24 cellular contexts compared by ENCODE assay signal in the genomic region with DNA sequence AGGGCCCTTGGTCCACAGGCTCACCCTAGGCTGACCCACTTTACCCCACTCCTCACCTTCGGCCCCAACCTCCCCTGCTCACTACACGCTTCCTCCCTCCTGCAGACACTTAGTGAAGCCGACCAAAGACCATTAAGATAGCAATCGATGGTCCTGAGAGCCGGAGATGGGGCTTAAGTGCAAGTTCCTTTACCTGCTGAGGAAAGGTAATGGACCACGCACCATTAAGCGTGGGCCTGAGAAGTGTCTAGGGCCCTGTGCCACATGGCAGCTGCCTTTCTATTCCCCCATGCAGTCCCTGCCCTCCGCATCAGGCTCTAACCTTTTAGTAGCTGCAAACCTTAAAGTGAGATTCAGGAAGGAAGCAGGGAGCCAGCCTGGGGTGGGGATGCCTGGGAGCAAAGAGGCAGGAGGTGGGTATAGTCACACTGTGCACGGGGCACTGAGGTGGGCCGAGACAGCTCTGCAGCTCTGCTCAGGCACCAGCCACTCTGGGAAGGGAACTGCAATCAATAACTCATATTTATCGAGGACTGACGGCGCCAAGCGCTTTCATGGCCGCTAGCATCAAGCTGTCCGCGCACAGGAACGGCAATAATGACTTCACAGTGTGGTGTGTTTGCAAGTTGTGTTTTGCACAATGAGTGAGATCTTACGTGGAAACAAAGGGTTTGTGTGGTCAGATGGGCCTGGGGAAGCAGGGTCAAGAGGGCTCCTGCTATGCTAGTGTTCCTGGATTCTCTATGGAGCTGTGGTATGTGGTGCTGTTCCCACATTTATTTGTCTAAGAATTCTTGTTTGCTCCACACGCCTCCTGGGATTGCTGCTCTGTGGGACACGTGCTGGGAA.
DNase-seq lines count a peak whose midpoint lies in the region; ATAC-seq and TF ChIP-seq lines count a peak whose summit lies in the region.
"Had no signal": no experiment of that assay in that cellular context is flagged by ENCODE, and none has a peak within 500 bp of the region (broad histone marks: within the 10 kb centered on the region; RNA-seq: fewer than 3 reads in every experiment).

No MANE protein-coding gene starts in this region.

- ATAC-seq in HG02981 (IDR thresholded peaks at IDR 0.05; ENCODE audit: unreplicated experiment) = no peak
- ATAC-seq: activated naive CD8-positive, alpha-beta T cell treated with anti-CD3 and anti-CD28 coated beads, Interleukin-2, amount 50 U/mL, for 24 hours; stimulated activated naive B cell treated with anti-CD40 and anti-IgM and Interleukin-4, amounts not matched to agents 10 μg/mL and 1 μg/mL and 100 μg/mL, for 72 hours had no signal

- peaks cover 6% of the 10 kb centered on the region for H4K20me1 ChIP-seq in neural progenitor cell (ENCODE audit: low read depth)

- no peaks in the 10 kb centered on the region for H3K9me3 ChIP-seq in neural progenitor cell (ENCODE audit: low read depth)
- H3K9me3 ChIP-seq: SJCRH30 had no signal

- peaks cover 6% of the 10 kb centered on the region for H3K27me3 Mint-ChIP-seq in neural progenitor cell (ENCODE audit: insufficient read depth, low read depth)
- H3K27me3 Mint-ChIP-seq: activated naive CD8-positive, alpha-beta T cell treated with anti-CD3 and anti-CD28 coated beads, Interleukin-2, amount 50 U/mL, for 24 hours; memory B cell; naive B cell; stimulated activated naive B cell treated with anti-CD40 and anti-IgM and Interleukin-4, amounts not matched to agents 10 μg/mL and 1 μg/mL and 100 μg/mL, for 72 hours had no signal

- peaks cover 34% of the 10 kb centered on the region for H3K4me1 Mint-ChIP-seq in neural progenitor cell
- H3K4me1 Mint-ChIP-seq: activated naive CD8-positive, alpha-beta T cell treated with anti-CD3 and anti-CD28 coated beads, Interleukin-2, amount 50 U/mL, for 24 hours; CD14-positive monocyte; memory B cell; naive B cell; stimulated activated naive B cell treated with anti-CD40 and anti-IgM and Interleukin-4, amounts not matched to agents 10 μg/mL and 1 μg/mL and 100 μg/mL, for 72 hours had no signal

- H3K27me3 ChIP-seq in neural progenitor cell = no peaks in the 10 kb centered on the region
- H3K27me3 ChIP-seq: SJCRH30 had no signal

- peaks cover 44% of the 10 kb centered on the region for H3K36me3 Mint-ChIP-seq in neural progenitor cell
- H3K36me3 Mint-ChIP-seq: CD14-positive monocyte had no signal

- H3K4me2 ChIP-seq in neural progenitor cell = no peak overlapping the region

- H3K4me3 Mint-ChIP-seq in neural progenitor cell = no peak overlapping the region
- H3K4me3 Mint-ChIP-seq: activated naive CD8-positive, alpha-beta T cell treated with anti-CD3 and anti-CD28 coated beads, Interleukin-2, amount 50 U/mL, for 24 hours; CD14-positive monocyte; memory B cell; stimulated activated naive B cell treated with anti-CD40 and anti-IgM and Interleukin-4, amounts not matched to agents 10 μg/mL and 1 μg/mL and 100 μg/mL, for 72 hours had no signal

- no peak for TF ChIP-seq CTCF in neural progenitor cell (IDR thresholded peaks at IDR 0.05)

- H3K27ac ChIP-seq in neural progenitor cell (no peak overlapping the region), substantia nigra (ENCODE audit: low read depth, low read length, poor library complexity, severe bottlenecking) (no peak overlapping the region)
- H3K27ac ChIP-seq: parathyroid adenoma, SJCRH30, VCaP had no signal

- H2AFZ ChIP-seq in neural progenitor cell (replicated peaks) = no peak overlapping the region
- H2AFZ ChIP-seq: parathyroid adenoma had no signal

- no peaks in the 10 kb centered on the region for H3F3A ChIP-seq in neural progenitor cell (ENCODE audit: low read depth)

- peak; percentile 85 for DNase-seq in DMS79 treated with DMSO at 0.1 percent for 48 hours (lab: John Stamatoyannopoulos, UW)
- peak; percentile 12 for DNase-seq in NCI-H2107 treated with DMSO at 0.1 percent for 48 hours (lab: John Stamatoyannopoulos, UW; ENCODE audit: unreplicated experiment)
- peak; percentile 78 for DNase-seq in brain pericyte (ENCODE audit: low read depth, low spot score)
- DNase-seq in neural progenitor cell (ENCODE audit: low spot score) = no peak
- DNase-seq in HK-2 (ENCODE audit: unreplicated experiment) = no peak
- DNase-seq in NCI-H526 treated with DMSO at 0.1 percent for 48 hours (lab: John Stamatoyannopoulos, UW) = no peak
- no peak for DNase-seq in substantia nigra (lab: John Stamatoyannopoulos, UW)
- DNase-seq: ACHN; activated CD8-positive, alpha-beta memory T cell treated with anti-CD3 and anti-CD28 coated beads, Interleukin-2, amount 50 U/mL, for 48 hours; activated effector memory CD4-positive, alpha-beta T cell treated with anti-CD3 and anti-CD28 coated beads, Interleukin-2, amount 50 U/mL, for 16 hours; activated naive CD8-positive, alpha-beta T cell treated with anti-CD3 and anti-CD28 coated beads, Interleukin-2, amount 50 U/mL, for 24 hours; caudate nucleus; KG1; kidney; naive B cell; NCI-H2081 treated with DMSO at 0.1 percent for 48 hours; SJCRH30; stimulated activated CD4-positive, alpha-beta T cell treated with anti-CD3 and anti-CD28 coated beads, Interleukin-2, amount 100 ng/mL, for 24 hours; stimulated activated naive B cell treated with anti-CD40 and anti-IgM and Interleukin-4, amounts not matched to agents 10 μg/mL and 1 μg/mL and 100 μg/mL, for 72 hours had no signal

- no peaks in the 10 kb centered on the region for H3K36me3 ChIP-seq in neural progenitor cell
- H3K36me3 ChIP-seq: SJCRH30 had no signal

- H3K4me1 ChIP-seq in neural progenitor cell = no peaks in the 10 kb centered on the region
- H3K4me1 ChIP-seq: parathyroid adenoma had no signal

- H3K9ac ChIP-seq in neural progenitor cell = no peak overlapping the region
- H3K9ac ChIP-seq: parathyroid adenoma had no signal

- no peaks in the 10 kb centered on the region for H3K79me2 ChIP-seq in neural progenitor cell (ENCODE audit: low read depth)
- H3K79me2 ChIP-seq: parathyroid adenoma had no signal

- peak overlapping the region; percentile 8 for H3K27ac Mint-ChIP-seq in neural progenitor cell
- H3K27ac Mint-ChIP-seq: activated naive CD8-positive, alpha-beta T cell treated with anti-CD3 and anti-CD28 coated beads, Interleukin-2, amount 50 U/mL, for 24 hours; memory B cell; stimulated activated naive B cell treated with anti-CD40 and anti-IgM and Interleukin-4, amounts not matched to agents 10 μg/mL and 1 μg/mL and 100 μg/mL, for 72 hours had no signal

- no peak overlapping the region for H3K4me3 ChIP-seq in neural progenitor cell
- H3K4me3 ChIP-seq: SJCRH30 had no signal

- no peaks in the 10 kb centered on the region for H3K9me3 Mint-ChIP-seq in neural progenitor cell
- H3K9me3 Mint-ChIP-seq: activated naive CD8-positive, alpha-beta T cell treated with anti-CD3 and anti-CD28 coated beads, Interleukin-2, amount 50 U/mL, for 24 hours; memory B cell; naive B cell; stimulated activated naive B cell treated with anti-CD40 and anti-IgM and Interleukin-4, amounts not matched to agents 10 μg/mL and 1 μg/mL and 100 μg/mL, for 72 hours had no signal

Comparison
In these comparisons a context has a peak if more than half of its experiments do, and no peak if none do; other contexts are left out.
1. DNase-seq: peak in DMS79 treated with DMSO at 0.1 percent for 48 hours (single experiment), NCI-H2107 treated with DMSO at 0.1 percent for 48 hours (single experiment) and brain pericyte (single experiment); none in neural progenitor cell (single experiment), HK-2 (single experiment), NCI-H526 treated with DMSO at 0.1 percent for 48 hours (single experiment) and substantia nigra (0 of 49).